8 cellular contexts compared by ENCODE assay signal in genomic region chr2:20224716-20225293, GRCh38. TPM values are rescaled to one million over a fixed set of nuclear protein-coding genes. Genes with fewer than 3 reads are reported as not detected.
DNase-seq lines count a peak whose midpoint lies in the region; ATAC-seq and TF ChIP-seq lines count a peak whose summit lies in the region.

Gene SDC1, minus strand, starts transcription at chr2:20225130. Its CDS starts 263 bp downstream, at chr2:20224867.

- H3K9me3 Mint-ChIP-seq in MCF 10A (ENCODE audit: unreplicated experiment): no peaks in the 10 kb centered on the region
- no peaks in the 10 kb centered on the region for H3K9me3 Mint-ChIP-seq in stimulated activated effector memory CD8-positive, alpha-beta T cell treated with anti-CD3 and anti-CD28 coated beads, Interleukin-12 subunit alpha, Interleukin-12 subunit beta, amount 100 ng/mL, for 72 hours

- intact Hi-C loops in MCF 10A (cut with micrococcal nuclease): loop anchor here (1.0 to 2.0 kb wide), 5 partner anchors 46 to 122 kb away; no protein-coding TSS in a partner anchor

- POLR2A ChIA-PET in MCF 10A (lab: Yijun Ruan, JAX): interaction anchor here (0.6 to 8.2 kb wide), 28 partner anchors 8 to 393 kb away, joined by 3 to 222 read pairs (median 5); partner anchors contain the start of gene LAPTM4A

- no peaks in the 10 kb centered on the region for H3K27me3 Mint-ChIP-seq in MCF 10A (ENCODE audit: insufficient read depth, unreplicated experiment)

- peak within 1 kb of the TSS; percentile 59 for H3K27ac Mint-ChIP-seq in MCF 10A (ENCODE audit: low read depth, unreplicated experiment)
- H3K27ac Mint-ChIP-seq in stimulated activated effector memory CD8-positive, alpha-beta T cell treated with anti-CD3 and anti-CD28 coated beads, Interleukin-12 subunit alpha, Interleukin-12 subunit beta, amount 100 ng/mL, for 72 hours: no peak within 1 kb of the TSS

- peaks cover 24% of the 10 kb centered on the region for H3K4me1 Mint-ChIP-seq in MCF 10A (ENCODE audit: insufficient read depth, unreplicated experiment)
- peaks cover 6% of the 10 kb centered on the region for H3K4me1 Mint-ChIP-seq in stimulated activated effector memory CD8-positive, alpha-beta T cell treated with anti-CD3 and anti-CD28 coated beads, Interleukin-12 subunit alpha, Interleukin-12 subunit beta, amount 100 ng/mL, for 72 hours

- peak; percentile 46 to 57 for DNase-seq in NCI-H2081 (lab: John Stamatoyannopoulos, UW)
- no peak for DNase-seq in NCI-H2081 treated with DMSO at 0.1 percent for 48 hours (lab: John Stamatoyannopoulos, UW)
- DNase-seq in NCI-H446 treated with DMSO at 0.1 percent for 48 hours (lab: John Stamatoyannopoulos, UW): peak; percentile 9
- peak; percentile 45 for DNase-seq in MCF 10A (ENCODE audit: unreplicated experiment)
- DNase-seq in islet precursor cell: peak; percentile 86
- no peak for DNase-seq in stimulated activated effector memory CD8-positive, alpha-beta T cell treated with anti-CD3 and anti-CD28 coated beads, Interleukin-12 subunit alpha, Interleukin-12 subunit beta, amount 100 ng/mL, for 72 hours (ENCODE audit: low spot score in 2 of 2)
- DNase-seq in mesenteric fat pad (ENCODE audit: low spot score): no peak

- peaks cover 4% of the 10 kb centered on the region for H3K36me3 Mint-ChIP-seq in MCF 10A (ENCODE audit: insufficient read depth, unreplicated experiment)
- no peaks in the 10 kb centered on the region for H3K36me3 Mint-ChIP-seq in stimulated activated effector memory CD8-positive, alpha-beta T cell treated with anti-CD3 and anti-CD28 coated beads, Interleukin-12 subunit alpha, Interleukin-12 subunit beta, amount 100 ng/mL, for 72 hours

- BruUV-seq in MCF 10A (replicated peaks; lab: Mats Ljungman, UMichigan): no TSS peak

- peak; percentile 13 for ATAC-seq in HG02610 (IDR thresholded peaks at IDR 0.05; ENCODE audit: unreplicated experiment)
- peak; percentile 47 for ATAC-seq in stimulated activated effector memory CD8-positive, alpha-beta T cell treated with anti-CD3 and anti-CD28 coated beads, Interleukin-12 subunit alpha, Interleukin-12 subunit beta, amount 100 ng/mL, for 72 hours

- peak within 1 kb of the TSS; percentile 75 for H3K4me3 Mint-ChIP-seq in MCF 10A (ENCODE audit: unreplicated experiment)
- peak within 1 kb of the TSS; percentile 52 for H3K4me3 Mint-ChIP-seq in stimulated activated effector memory CD8-positive, alpha-beta T cell treated with anti-CD3 and anti-CD28 coated beads, Interleukin-12 subunit alpha, Interleukin-12 subunit beta, amount 100 ng/mL, for 72 hours

- CTCF ChIA-PET in MCF 10A (lab: Yijun Ruan, JAX): interaction anchor here (0.5 to 8.4 kb wide), 37 partner anchors 9 to 415 kb away, joined by 3 to 140 read pairs (median 5); no protein-coding TSS in a partner anchor

- TF ChIP-seq CTCF in MCF 10A (IDR thresholded peaks at IDR 0.05; ENCODE audit: unreplicated experiment): no peak

RNA-seq across cellular contexts. Expression of gene SDC1, which starts in this region (rescaled TPM):
- 214 and 232 TPM in 2 replicates for total RNA-seq in MCF 10A (2022)
- 2.3 TPM for total RNA-seq in mesenteric fat pad

Comparison
In these comparisons a context has a peak if more than half of its experiments do, and no peak if none do; other contexts are left out.
1. RNA of gene SDC1 (total RNA-seq): 214 to 232 TPM in MCF 10A; 2.3 TPM in mesenteric fat pad (single experiment); every median in the first group is over 10 times any median in the second.
2. DNase-seq: peak in NCI-H2081 (2 of 2), NCI-H446 treated with DMSO at 0.1 percent for 48 hours (single experiment), MCF 10A (single experiment) and islet precursor cell (single experiment); none in NCI-H2081 treated with DMSO at 0.1 percent for 48 hours (single experiment), stimulated activated effector memory CD8-positive, alpha-beta T cell treated with anti-CD3 and anti-CD28 coated beads, Interleukin-12 subunit alpha, Interleukin-12 subunit beta, amount 100 ng/mL, for 72 hours (0 of 2) and mesenteric fat pad (single experiment).